In genomic region chr10:114668375-114669080, GRCh38 we compare ENCODE assay signal across 37 cellular contexts.
"Had no signal": no experiment of that assay in that cellular context is flagged by ENCODE, and none has a peak within 500 bp of the region (broad histone marks: within the 10 kb centered on the region; RNA-seq: fewer than 3 reads in every experiment).

No MANE protein-coding gene starts in this region.

- H3K27me3 ChIP-seq: brain microvascular endothelial cell, MG63 had no signal

- H3K27ac ChIP-seq: brain microvascular endothelial cell, RWPE1, VCaP had no signal

- H3K9me3 ChIP-seq: MG63 had no signal

- FAIRE-seq: colon, RCC 7860 had no signal

- H3K4me3 ChIP-seq: MG63 had no signal

- DNase-seq: activated CD4-positive, alpha-beta T cell treated with anti-CD3 and anti-CD28 coated beads, Interleukin-2, amount 10 ng/mL, durations not matched to agents 24 days and 14 days; activated CD4-positive, alpha-beta T cell treated with anti-CD3 and anti-CD28 coated beads, Interleukin-2, amount 50 U/mL, for 4 hours; activated CD8-positive, alpha-beta T cell treated with anti-CD3 and anti-CD28 coated beads for 36 hours; activated effector memory CD4-positive, alpha-beta T cell treated with anti-CD3 and anti-CD28 coated beads, Interleukin-2, amount 50 U/mL, for 16 hours; activated naive CD4-positive, alpha-beta T cell; activated naive CD4-positive, alpha-beta T cell treated with anti-CD3 and anti-CD28 coated beads, Interleukin-2, amount 50 U/mL, for 16 hours; activated naive CD8-positive, alpha-beta T cell treated with anti-CD3 and anti-CD28 coated beads for 36 hours; activated T-cell treated with anti-CD3 and anti-CD28 coated beads, Interleukin-2, amount 50 U/mL, for 1 hour; activated T-cell treated with anti-CD3 and anti-CD28 coated beads, Interleukin-2, amount 50 U/mL, for 72 hours; amniotic stem cell; aorta; brain microvascular endothelial cell; central memory CD4-positive, alpha-beta T cell; Kasumi-1; MG63; NCI-H1048; NCI-H1436 treated with DMSO at 0.1 percent for 48 hours; NCI-H1694 treated with DMSO at 0.1 percent for 48 hours; NCI-H2029; NCI-H2171 treated with DMSO at 0.1 percent for 48 hours; NCI-H2227 treated with DMSO at 0.1 percent for 48 hours; NCI-H446; NCI-H510A treated with DMSO at 0.1 percent for 48 hours; NCI-H526 treated with DMSO at 0.1 percent for 48 hours; NCI-H774; NK-92 treated with Interleukin-12 subunit alpha and Interleukin-12 subunit beta, amount 100 ng/mL, for 24 hours; PC-3; SIG-M5; T-cell; T-helper 17 cell had no signal

- ATAC-seq: activated CD8-positive, alpha-beta T cell treated with anti-CD3 and anti-CD28 coated beads for 36 hours; activated T-cell treated with anti-CD3 and anti-CD28 coated beads, Interleukin-2, amount 50 U/mL, for 72 hours; activated T-helper 17 cell treated with anti-CD3 and anti-CD28 coated beads, Interleukin-2, amount 50 U/mL, for 72 hours; PC-3; Right ventricle myocardium inferior; SK-N-SH treated with all-trans-retinoic acid at 6 μM for 48 hours; T-cell; T-helper 17 cell had no signal

- H3K36me3 ChIP-seq: brain microvascular endothelial cell had no signal
